1 cellular context compared by ENCODE assay signal in genomic region chr12:111442301-111443045, GRCh38.
TF ChIP-seq lines count a peak whose summit lies in the region.

No MANE protein-coding gene starts in this region.

TF ChIP-seq in GM12878, 131 proteins besides CTCF, POLR2A, EP300 and RAD21:
- no peak for TF ChIP-seq POLR2AphosphoS5 (IDR thresholded peaks at IDR 0.05; ENCODE audit: low read length)
- TF ChIP-seq POU2F2 (IDR thresholded peaks at IDR 0.05; ENCODE audit: borderline replicate concordance, low read depth, low read length): 0 out of 3 replicates have a peak, but pooled peaks have one; percentile 15
